Comparison of ENCODE assay signal across 9 cellular contexts in the genomic region with DNA sequence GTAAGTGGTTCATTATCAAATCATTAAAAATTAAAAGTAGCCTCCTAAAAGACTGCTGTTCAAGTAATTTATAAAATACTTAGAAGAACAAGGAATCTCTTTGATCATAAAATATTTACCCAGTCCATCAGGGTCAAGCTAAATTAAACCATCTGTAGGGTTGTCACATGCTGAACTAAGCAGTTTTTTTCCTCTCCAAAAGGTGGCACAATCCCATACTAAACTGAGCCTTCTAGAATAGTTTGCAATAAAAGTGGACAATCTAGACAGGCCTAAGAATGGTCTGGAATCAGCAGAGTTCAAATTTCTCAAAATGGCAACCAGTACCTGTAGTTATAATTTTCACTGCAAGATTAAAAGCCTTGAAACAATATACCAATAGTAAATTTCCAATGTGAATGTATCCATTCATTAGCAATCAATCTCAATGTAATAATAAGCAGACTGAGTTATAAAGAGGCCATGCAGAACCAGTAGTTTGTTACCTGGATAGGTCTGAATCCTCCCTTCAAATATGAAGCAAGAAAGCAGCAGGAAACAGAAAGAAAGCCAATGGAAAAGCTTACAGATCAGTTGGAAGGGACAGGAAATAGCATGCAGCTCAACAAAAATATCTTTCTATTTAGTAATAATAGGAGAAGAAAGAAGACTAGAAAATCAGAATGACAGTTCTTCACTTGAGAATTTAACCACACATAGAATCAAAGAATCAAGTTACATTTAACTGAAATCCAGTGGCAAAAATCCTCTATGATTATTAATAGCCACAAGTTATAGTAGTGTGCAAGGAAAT.
DNase-seq lines count a peak whose midpoint lies in the region; ATAC-seq, FAIRE-seq and TF ChIP-seq lines count a peak whose summit lies in the region.
"Had no signal": no experiment of that assay in that cellular context is flagged by ENCODE, and none has a peak within 500 bp of the region (broad histone marks: within the 10 kb centered on the region; RNA-seq: fewer than 3 reads in every experiment).

No MANE protein-coding gene starts in this region.

- H3K9me3 ChIP-seq in HepG2 (ENCODE audit: low read length), result no peaks in the 10 kb centered on the region

- in situ Hi-C loops in brain microvascular endothelial cell (cut with HindIII; ENCODE audit: low pct_ligation_motif_present, low sequenced_read_pairs) (loop anchor here (25.0 kb wide), 1 partner anchor 205 kb away; the partner anchor contains the start of gene EIF4G3), HepG2 (cut with HindIII; ENCODE audit: extremely low pct_ligation_motif_present, low pct_unique_long_range_greater_than_20kb) (loop anchor here (25.0 kb wide), 1 partner anchor 205 kb away; the partner anchor contains the start of gene EIF4G3)

- H3K27me3 Mint-ChIP-seq in HFFc6 (ENCODE audit: insufficient read depth) (peaks cover 2% of the 10 kb centered on the region; the same call in 1 of the 2 replicates), T-cell (no peaks in the 10 kb centered on the region)

- TF ChIP-seq EP300 in HepG2 (IDR thresholded peaks at IDR 0.05; ENCODE audit: low read depth in 2 of 2, low read length in 2 of 2) (no peak), HepG2 (CRISPR knock-in tag; IDR thresholded peaks at IDR 0.05; ENCODE audit: borderline replicate concordance) (no peak)

- H3K4me1 ChIP-seq in HepG2 (ENCODE audit: insufficient read depth, low read length), result no peaks in the 10 kb centered on the region

- DNase-seq in AG10803 (ENCODE audit: low read depth), result peak; percentile 37
- DNase-seq in HFFc6, result peak; percentile 16
- peak; percentile 10 for DNase-seq in brain microvascular endothelial cell
- peak; percentile 28 for DNase-seq in HepG2 (ENCODE audit: low spot score)
- no peak for DNase-seq in T-cell
- DNase-seq in GOT3 (lab: John Stamatoyannopoulos, UW), result no peak
- DNase-seq in activated naive CD4-positive, alpha-beta T cell treated with Interleukin-2 at 50 U/mL for 16 hours, result no peak
- DNase-seq: cerebellar nuclear complex had no signal

- TF ChIP-seq CTCF in AG10803 (conservative IDR thresholded peaks at IDR 0.05; ENCODE audit: low read length) (peak; percentile 53), HFFc6 (IDR thresholded peaks at IDR 0.05) (peak; percentile 56), brain microvascular endothelial cell (IDR thresholded peaks at IDR 0.05; ENCODE audit: low read depth, low read length, missing control alignments) (peak; percentile 35), HepG2 (CRISPR knock-in tag; IDR thresholded peaks at IDR 0.05) (peak; percentile 58)

- ATAC-seq in HepG2, result peak; percentile 54
- ATAC-seq in T-cell (replicated peaks in 1 of 4), result no peak
- no peak for ATAC-seq in GM21381 (IDR thresholded peaks at IDR 0.05; ENCODE audit: unreplicated experiment)

- CTCF ChIA-PET in HepG2 (lab: Yijun Ruan, JAX; ENCODE audit: low intra/inter-chr PET ratio, low total read pairs) (no interaction called here), T-cell (lab: Charles Lee) (interaction anchor here in 1 of 2 donors (1.1 kb wide), 1 partner anchor 213 kb away, joined by 5 read pairs; no protein-coding TSS in a partner anchor)

- TF ChIP-seq POLR2A in HepG2 (IDR thresholded peaks at IDR 0.05; ENCODE audit: insufficient read depth in 1 of 2, low read depth in 2 of 2, low read length in 2 of 2), result no peak

- H3K4me1 Mint-ChIP-seq in HFFc6 (ENCODE audit: low read depth) (peaks cover 59% of the 10 kb centered on the region), T-cell (no peaks in the 10 kb centered on the region)

- H3K79me2 ChIP-seq in HepG2 (ENCODE audit: insufficient read depth, low read length), result peaks cover 2% of the 10 kb centered on the region

- BruUV-seq in HepG2 (replicated peaks; lab: Mats Ljungman, UMichigan), result no TSS peak

- no peak overlapping the region for H2AFZ ChIP-seq in HepG2 (ENCODE audit: low read length)

- no peaks in the 10 kb centered on the region for H3K27me3 ChIP-seq in brain microvascular endothelial cell (replicated peaks)
- no peaks in the 10 kb centered on the region for H3K27me3 ChIP-seq in HepG2 (ENCODE audit: control insufficient read depth in 1 of 2, insufficient read depth in 2 of 2, low read length in 2 of 2)

- H3K36me3 ChIP-seq in brain microvascular endothelial cell (replicated peaks), result peaks cover 2% of the 10 kb centered on the region
- H3K36me3 ChIP-seq in HepG2 (replicated peaks in 1 of 2; ENCODE audit: control insufficient read depth in 1 of 2, insufficient read depth in 2 of 2, low read length in 2 of 2), result 0 out of 5 replicates have a peak, but pooled peaks cover 0 to 7% of the 10 kb centered on the region in 2 experiments

- no peak overlapping the region for H3K9ac ChIP-seq in HepG2 (ENCODE audit: insufficient read depth, low read depth, low read length)

- no peaks in the 10 kb centered on the region for H3K9me3 Mint-ChIP-seq in HFFc6
- H3K9me3 Mint-ChIP-seq in T-cell, result no peaks in the 10 kb centered on the region

- H3K4me3 Mint-ChIP-seq in HFFc6 (peak overlapping the region; percentile 6; the same call in 1 of the 2 replicates), T-cell (no peak overlapping the region)

- H3K27ac ChIP-seq in brain microvascular endothelial cell, result no peak overlapping the region
- no peak overlapping the region for H3K27ac ChIP-seq in HepG2 (ENCODE audit: extremely low read length, insufficient read depth, low read length)

- no peaks in the 10 kb centered on the region for H4K20me1 ChIP-seq in HepG2 (ENCODE audit: insufficient read depth, low read length)

- H3K27ac Mint-ChIP-seq in HFFc6, result peak overlapping the region; percentile 34
- H3K27ac Mint-ChIP-seq in T-cell, result no peak overlapping the region

- intact Hi-C loops in HepG2 (cut with micrococcal nuclease; ENCODE audit: unreplicated experiment), result loop anchor here (2.0 kb wide), 1 partner anchor 213 kb away; no protein-coding TSS in a partner anchor

- H3K36me3 Mint-ChIP-seq in HFFc6 (ENCODE audit: low read depth), result peaks cover 11% of the 10 kb centered on the region; the same call in 1 of the 2 replicates
- H3K36me3 Mint-ChIP-seq in T-cell, result peaks cover 11% of the 10 kb centered on the region

- no peak overlapping the region for H3K4me3 ChIP-seq in AG10803 (ENCODE audit: low read length)
- H3K4me3 ChIP-seq in brain microvascular endothelial cell (ENCODE audit: low read depth, low read length), result no peak overlapping the region
- no peak overlapping the region for H3K4me3 ChIP-seq in HepG2 (replicated peaks in 1 of 3; ENCODE audit: insufficient read depth in 1 of 3, low read depth in 2 of 3, low read length in 3 of 3)

- TF ChIP-seq RAD21 in HepG2 (CRISPR knock-in tag; IDR thresholded peaks at IDR 0.05), result 0 out of 2 replicates have a peak, but pooled peaks have one; percentile 25

- no peak for FAIRE-seq in HepG2 (lab: Jason Lieb, UNC)

- H3K4me2 ChIP-seq in HepG2 (ENCODE audit: low read depth, low read length), result no peak overlapping the region

- POLR2A ChIA-PET in HepG2 (lab: Yijun Ruan, JAX), result no interaction called here
- POLR2A ChIA-PET in T-cell (lab: Charles Lee), result no interaction called here

TF ChIP-seq in HepG2, 621 proteins besides CTCF, POLR2A, EP300 and RAD21:
- TF ChIP-seq ZNF7 (CRISPR knock-in tag; IDR thresholded peaks at IDR 0.05) (peak; percentile 17; the same call in 1 of the 2 replicates), STAG1 (CRISPR knock-in tag; IDR thresholded peaks at IDR 0.05) (peak; percentile 63), CEBPG (CRISPR knock-in tag; IDR thresholded peaks at IDR 0.05) (no peak), MAFK (conservative IDR thresholded peaks at IDR 0.05 in 1 of 2, IDR thresholded peaks at IDR 0.05 in 1 of 2; ENCODE audit: low read length in 2 of 2) (peak; percentile 86 to 87), MAFF (IDR thresholded peaks at IDR 0.05; ENCODE audit: low read depth, low read length) (peak; percentile 80)
TF ChIP-seq in HepG2: peak in this region for 4.

Comparison
In these comparisons a context has a peak if more than half of its experiments do, and no peak if none do; other contexts are left out.
1. DNase-seq: peak in AG10803 (single experiment), HFFc6 (single experiment), brain microvascular endothelial cell (single experiment) and HepG2 (single experiment); none in T-cell (0 of 34), GOT3 (single experiment) and activated naive CD4-positive, alpha-beta T cell treated with Interleukin-2 at 50 U/mL for 16 hours (single experiment).
2. Peak in every context shown above with its lines, with median percentiles within 50 percentile points of each other: CTCF ChIP-seq.